ENCODE assay signal across 1 cellular context in the genomic region with DNA sequence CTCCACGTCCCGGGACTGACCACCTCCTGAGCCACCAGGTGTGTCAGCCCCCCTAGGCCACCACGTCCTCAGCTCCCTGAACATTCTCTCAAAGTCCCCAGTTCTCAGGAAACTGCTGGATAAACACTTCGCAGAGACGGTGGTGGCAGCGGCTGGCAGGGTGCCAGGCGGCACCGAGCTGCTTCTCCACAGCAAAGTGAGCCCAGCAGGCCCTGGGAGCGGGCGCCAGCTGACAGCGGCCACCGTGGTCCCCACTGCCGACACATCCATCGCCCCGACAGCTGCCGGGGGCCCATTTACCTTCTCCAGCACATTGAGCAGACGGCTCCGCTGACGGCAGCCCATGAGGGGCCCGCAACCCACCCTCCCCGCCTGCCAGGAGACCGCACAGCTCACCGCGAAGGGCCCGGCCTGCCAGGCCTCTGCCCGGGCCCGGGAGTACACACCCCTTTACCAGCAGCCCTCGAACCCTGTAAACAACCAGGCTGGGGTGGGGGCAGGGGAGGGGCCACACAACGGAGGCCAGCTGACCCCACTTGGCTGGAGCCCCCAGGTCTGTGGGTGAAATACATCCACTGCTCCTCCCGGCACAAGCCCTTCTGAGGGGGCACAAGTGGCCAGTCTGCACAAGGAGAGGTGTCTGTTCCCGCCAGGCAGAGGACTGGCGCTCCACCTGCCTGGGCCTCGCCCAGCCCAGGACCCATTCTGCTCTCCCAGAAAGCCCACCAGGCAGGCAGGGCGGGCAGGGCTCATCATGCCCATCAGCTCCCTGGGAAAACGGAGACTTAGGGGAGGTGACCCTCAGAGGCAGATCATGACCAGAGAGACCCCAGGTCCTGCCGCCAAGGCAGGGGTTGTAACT.
TF ChIP-seq lines count a peak whose summit lies in the region.

No MANE protein-coding gene starts in this region.

TF ChIP-seq in K562, 482 proteins besides CTCF, POLR2A, EP300 and RAD21:
- TF ChIP-seq NFIC (IDR thresholded peaks at IDR 0.05) (peak; percentile 67), SETDB1 (IDR thresholded peaks at IDR 0.05; ENCODE audit: low read length) (no peak), POLR2G (IDR thresholded peaks at IDR 0.05; ENCODE audit: low read depth, low read length) (0 out of 2 replicates have a peak, but pooled peaks have one; percentile 7), ZNF224 (CRISPR knock-in tag; IDR thresholded peaks at IDR 0.05) (no peak), GTF2A2 (tag; IDR thresholded peaks at IDR 0.05) (no peak), ZC3H8 (IDR thresholded peaks at IDR 0.05) (no peak)
